21 cellular contexts compared by ENCODE assay signal in the genomic region with DNA sequence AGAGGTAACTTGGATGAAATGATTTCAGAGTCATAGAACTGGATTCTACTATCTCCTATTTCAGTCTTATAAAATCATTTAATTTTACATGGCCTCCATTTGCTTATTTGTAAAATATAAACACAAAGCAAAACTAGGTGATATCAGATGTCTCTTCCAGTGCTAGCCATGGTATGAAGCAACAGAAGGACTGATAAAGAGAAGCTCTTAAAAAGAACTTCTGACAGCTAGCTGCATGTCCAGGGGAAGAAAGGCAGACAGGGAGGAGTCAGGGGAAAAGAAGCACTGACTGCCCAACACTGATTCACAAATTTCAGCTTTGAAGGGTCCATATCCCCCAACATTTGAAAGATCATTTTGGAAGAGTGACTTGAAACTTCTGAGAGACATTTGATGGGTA. TPM values are rescaled to one million over a fixed set of nuclear protein-coding genes. Genes with fewer than 3 reads are reported as not detected.
"Had no signal": no experiment of that assay in that cellular context is flagged by ENCODE, and none has a peak within 500 bp of the region (broad histone marks: within the 10 kb centered on the region; RNA-seq: fewer than 3 reads in every experiment).

No MANE protein-coding gene starts in this region.

- H3K4me3 ChIP-seq: coronary artery, hepatocyte, lung, skin epidermis, upper lobe of left lung had no signal

- H3K9me3 ChIP-seq: upper lobe of left lung had no signal

- H3K36me3 Mint-ChIP-seq: activated CD8-positive, alpha-beta memory T cell treated with anti-CD3 and anti-CD28 coated beads, Interleukin-2, amount 10 ng/mL, durations not matched to agents 7 days and 5 days; activated naive CD8-positive, alpha-beta T cell; natural killer cell treated with Interleukin-12 subunit alpha and Interleukin-12 subunit beta and Interleukin-15 and Interleukin-18, amount 100 ng/mL, for 72 hours; T-cell; WTC11 had no signal

- H3K9me3 Mint-ChIP-seq: activated CD4-positive, alpha-beta memory T cell treated with anti-CD3 and anti-CD28 coated beads, Interleukin-2, amount 10 ng/mL, durations not matched to agents 7 days and 5 days; stimulated activated naive CD8-positive, alpha-beta T cell treated with anti-CD3 and anti-CD28 coated beads, Interleukin-15, Interleukin-2, amounts not matched to agents 100 ng/mL and 50 ng/mL, for 24 hours; WTC11 had no signal

- H3K27ac ChIP-seq: coronary artery, hepatocyte, skin epidermis, upper lobe of left lung had no signal

- H3K27me3 ChIP-seq: upper lobe of left lung had no signal

- H3K4me3 Mint-ChIP-seq: activated CD4-positive, alpha-beta memory T cell treated with anti-CD3 and anti-CD28 coated beads, Interleukin-2, amount 10 ng/mL, durations not matched to agents 7 days and 5 days; activated CD4-positive, alpha-beta T cell treated with anti-CD3 and anti-CD28 coated beads for 36 hours; activated CD8-positive, alpha-beta memory T cell treated with anti-CD3 and anti-CD28 coated beads, Interleukin-2, amount 10 ng/mL, durations not matched to agents 7 days and 5 days; activated naive CD8-positive, alpha-beta T cell; natural killer cell treated with Interleukin-12 subunit alpha and Interleukin-12 subunit beta and Interleukin-15 and Interleukin-18, amount 100 ng/mL, for 72 hours; stimulated activated naive CD8-positive, alpha-beta T cell treated with anti-CD3 and anti-CD28 coated beads, Interleukin-15, Interleukin-2, amounts not matched to agents 100 ng/mL and 50 ng/mL, for 24 hours; T-cell; WTC11 had no signal

- H3K36me3 ChIP-seq: upper lobe of left lung had no signal

- DNase-seq: activated CD4-positive, alpha-beta memory T cell treated with anti-CD3 and anti-CD28 coated beads, Interleukin-2, amount 10 ng/mL, durations not matched to agents 7 days and 5 days; activated CD4-positive, alpha-beta T cell treated with anti-CD3 and anti-CD28 coated beads for 36 hours; activated CD8-positive, alpha-beta memory T cell treated with anti-CD3 and anti-CD28 coated beads, Interleukin-2, amount 10 ng/mL, durations not matched to agents 7 days and 5 days; amniotic stem cell; central memory CD4-positive, alpha-beta T cell; effector CD4-positive, alpha-beta T cell; islet precursor cell; left colon; retina; T-cell; upper lobe of left lung had no signal

- H3K27ac Mint-ChIP-seq: activated CD4-positive, alpha-beta memory T cell treated with anti-CD3 and anti-CD28 coated beads, Interleukin-2, amount 10 ng/mL, durations not matched to agents 7 days and 5 days; activated CD4-positive, alpha-beta T cell treated with anti-CD3 and anti-CD28 coated beads for 36 hours; activated CD8-positive, alpha-beta memory T cell treated with anti-CD3 and anti-CD28 coated beads, Interleukin-2, amount 10 ng/mL, durations not matched to agents 7 days and 5 days; activated naive CD8-positive, alpha-beta T cell; natural killer cell treated with Interleukin-12 subunit alpha and Interleukin-12 subunit beta and Interleukin-15 and Interleukin-18, amount 100 ng/mL, for 72 hours; stimulated activated naive CD8-positive, alpha-beta T cell treated with anti-CD3 and anti-CD28 coated beads, Interleukin-15, Interleukin-2, amounts not matched to agents 100 ng/mL and 50 ng/mL, for 24 hours; T-cell; WTC11 had no signal

- ATAC-seq: activated CD4-positive, alpha-beta T cell treated with anti-CD3 and anti-CD28 coated beads for 36 hours; activated CD8-positive, alpha-beta memory T cell treated with anti-CD3 and anti-CD28 coated beads, Interleukin-2, amount 10 ng/mL, durations not matched to agents 7 days and 5 days; esophagus mucosa; left colon; natural killer cell treated with Interleukin-12 subunit alpha and Interleukin-12 subunit beta and Interleukin-15 and Interleukin-18, amount 100 ng/mL, for 72 hours; SK-N-SH treated with all-trans-retinoic acid at 6 μM for 48 hours; T-cell; WTC11 had no signal

RNA-seq across cellular contexts. Expression of a gene that starts 6.4 kb away (rescaled TPM):
- total RNA-seq: natural killer cell treated with Interleukin-12 subunit alpha and Interleukin-12 subunit beta and Interleukin-15 and Interleukin-18, amount 100 ng/mL, for 72 hours had no signal
